Comparison of ENCODE assay signal across 22 cellular contexts in genomic region chr19:33413426-33413725, GRCh38. TPM values are rescaled to one million over a fixed set of nuclear protein-coding genes. Genes with fewer than 3 reads are reported as not detected.
DNase-seq lines count a peak whose midpoint lies in the region; ATAC-seq, FAIRE-seq and TF ChIP-seq lines count a peak whose summit lies in the region.
"Had no signal": no experiment of that assay in that cellular context is flagged by ENCODE, and none has a peak within 500 bp of the region (broad histone marks: within the 10 kb centered on the region; RNA-seq: fewer than 3 reads in every experiment).

No MANE protein-coding gene starts in this region.

- H3K27me3 ChIP-seq in right atrium auricular region (no peaks in the 10 kb centered on the region), H1 (replicated peaks in 1 of 4; ENCODE audit: control insufficient read depth in 3 of 4, extremely low read depth in 1 of 4, insufficient read depth in 3 of 4, low read length in 3 of 4) (no peaks in the 10 kb centered on the region; a peak in 1 of 7 replicates), neuronal stem cell (ENCODE audit: control insufficient read depth in 3 of 3, insufficient read depth in 3 of 3, low read depth in 1 of 3, low read length in 3 of 3) (no peaks in the 10 kb centered on the region), H7 (ENCODE audit: control insufficient read depth, insufficient read depth, low read length) (no peaks in the 10 kb centered on the region)
- H3K27me3 ChIP-seq: BLaER1 treated with 17β-estradiol and CSF1 and Interleukin-3, amounts not matched to agents 10 nM and 100 nM had no signal

- TF ChIP-seq EP300 in H1 (IDR thresholded peaks at IDR 0.05; ENCODE audit: borderline replicate concordance in 1 of 2, low read depth in 2 of 2, low read length in 2 of 2) = no peak

- H3K18ac ChIP-seq in H1 (ENCODE audit: extremely low read depth, low read length) (no peak overlapping the region), neuronal stem cell (ENCODE audit: low read length) (peak overlapping the region; percentile 28)

- ATAC-seq in Right ventricle myocardium inferior (no peak), left cardiac atrium (no peak)
- ATAC-seq: A549; CD8-positive, alpha-beta T cell had no signal

- H3K27ac ChIP-seq in right atrium auricular region (no peak overlapping the region), H1 (ENCODE audit: low read depth, low read length) (no peak overlapping the region), neuronal stem cell (replicated peaks; ENCODE audit: low read length) (no peak overlapping the region)
- H3K27ac ChIP-seq: 22Rv1; A549; BLaER1 treated with 17β-estradiol and CSF1 and Interleukin-3, amounts not matched to agents 10 nM and 100 nM; C4-2B had no signal

- no peak overlapping the region for H2BK20ac ChIP-seq in H1 (ENCODE audit: low read length)

- H3K14ac ChIP-seq in H1 (ENCODE audit: insufficient read length) (no peak overlapping the region), neuronal stem cell (ENCODE audit: low read length) (peak overlapping the region; percentile 89)

- peaks cover 0 to 5% of the 10 kb centered on the region in 2 donors for H3K4me1 ChIP-seq in right atrium auricular region
- H3K4me1 ChIP-seq in H1 (replicated peaks in 1 of 4; ENCODE audit: control insufficient read depth in 3 of 4, insufficient read depth in 4 of 4, low read length in 3 of 4) = peaks cover 0 to 4% (median 0%) of the 10 kb centered on the region in 4 experiments; a peak in 2 of 7 replicates
- no peaks in the 10 kb centered on the region for H3K4me1 ChIP-seq in neuronal stem cell (ENCODE audit: control insufficient read depth in 2 of 2, insufficient read depth in 1 of 2, low read depth in 1 of 2, low read length in 2 of 2)
- H3K4me1 ChIP-seq: A549 had no signal

- TF ChIP-seq POLR2A in H1 (IDR thresholded peaks at IDR 0.05; ENCODE audit: control extremely low read depth in 1 of 2, low read depth in 2 of 2, low read length in 2 of 2) = no peak

- H2BK120ac ChIP-seq in H1 (replicated peaks; ENCODE audit: low read depth, low read length) (no peak overlapping the region), neuronal stem cell (ENCODE audit: low read depth, low read length) (no peak overlapping the region)

- H2BK5ac ChIP-seq in H1 (ENCODE audit: low read depth, low read length) (no peak overlapping the region), neuronal stem cell (ENCODE audit: low read length) (no peak overlapping the region)

- POLR2A ChIA-PET in H1 (lab: Charles Lee; ENCODE audit: partially characterized antibody) = interaction anchor here (1.1 kb wide), 1 partner anchor 188 kb away, joined by 4 read pairs; the partner anchor contains the start of gene SLC7A10

- no peak overlapping the region for H2AFZ ChIP-seq in H1 (ENCODE audit: low read length)
- H2AFZ ChIP-seq in neuronal stem cell (ENCODE audit: low read length) = no peak overlapping the region

- WGBS in H1 (ENCODE audit: extremely low coverage in 1 of 2, insufficient coverage in 1 of 2, insufficient read length in 1 of 2, insufficient replicate concordance in 2 of 2, low coverage in 1 of 2, low lambda C conversion rate in 2 of 2, missing lambda C conversion rate in 1 of 2), 2 experiments = 90% methylated on average over 13 of the region's 13 CpGs; no CpG with 5 or more reads in 1 of the 2 experiments
- no CpG with 5 or more reads among the region's 13 CpGs for WGBS in neuronal stem cell (ENCODE audit: extremely low coverage in 2 of 2, insufficient read length in 2 of 2, insufficient replicate concordance in 1 of 2), 2 donors

- H4K5ac ChIP-seq in H1 (ENCODE audit: insufficient read length, low read depth, low read length) = no peak overlapping the region

- peak; percentile 9 for DNase-seq in Right ventricle myocardium inferior (ENCODE audit: missing footprints)
- no peak for DNase-seq in right atrium auricular region (ENCODE audit: low spot score)
- peak; percentile 16 for DNase-seq in left cardiac atrium
- no peak for DNase-seq in cardiac septum (ENCODE audit: low spot score)
- no peak for DNase-seq in H1 (ENCODE audit: low read depth in 1 of 2, low spot score in 2 of 2)
- DNase-seq in neuronal stem cell (ENCODE audit: low spot score) = no peak
- no peak for DNase-seq in H7
- no peak for DNase-seq in activated naive CD4-positive, alpha-beta T cell (lab: John Stamatoyannopoulos, UW)
- DNase-seq: AML-193; Caco-2; Calu3; CD4-positive, alpha-beta T cell; CD8-positive, alpha-beta T cell; DMS79 treated with DMSO at 0.1 percent for 48 hours; GF-D8 had no signal

- H3K4me2 ChIP-seq in H1 (ENCODE audit: insufficient read depth in 1 of 2, low read depth in 2 of 2, low read length in 2 of 2) (no peak overlapping the region), neuronal stem cell (ENCODE audit: insufficient read depth, low read length, poor library complexity, severe bottlenecking) (no peak overlapping the region)
- H3K4me2 ChIP-seq: A549 had no signal

- intact Hi-C loops in Right ventricle myocardium inferior (cut with DNase I) = no loop called here
- intact Hi-C loops in left cardiac atrium (cut with DNase I) = no loop called here
- intact Hi-C loops in cardiac septum (cut with DNase I) = no loop called here

- no peaks in the 10 kb centered on the region for H3K9me3 ChIP-seq in right atrium auricular region
- no peaks in the 10 kb centered on the region for H3K9me3 ChIP-seq in H1 (ENCODE audit: insufficient read depth in 2 of 2, low read depth in 1 of 2, low read length in 1 of 2)
- H3K9me3 ChIP-seq in neuronal stem cell (replicated peaks in 1 of 2; ENCODE audit: control insufficient read depth in 2 of 2, insufficient read depth in 1 of 2, low read depth in 1 of 2, low read length in 2 of 2) = no peaks in the 10 kb centered on the region
- H3K9me3 ChIP-seq: A549; BLaER1 treated with 17β-estradiol and CSF1 and Interleukin-3, amounts not matched to agents 10 nM and 100 nM; Caco-2 had no signal

- no peaks in the 10 kb centered on the region for H3K23me2 ChIP-seq in H1 (ENCODE audit: low read depth, low read length)

- H2BK12ac ChIP-seq in H1 (ENCODE audit: low read depth, low read length) (no peak overlapping the region), neuronal stem cell (ENCODE audit: low read length) (no peak overlapping the region)

- no peak overlapping the region for H3K56ac ChIP-seq in H1 (replicated peaks; ENCODE audit: insufficient read length, low read depth, low read length)

- H2BK15ac ChIP-seq in H1 (ENCODE audit: low read length) (no peak overlapping the region), neuronal stem cell (ENCODE audit: low read length) (no peak overlapping the region)

- H3K9ac ChIP-seq in H1 (replicated peaks in 1 of 4; ENCODE audit: extremely low read depth in 1 of 4, low read depth in 3 of 4, low read length in 3 of 4) = no peak overlapping the region
- H3K9ac ChIP-seq in neuronal stem cell (ENCODE audit: low read depth, low read length, poor library complexity) = peak overlapping the region; percentile 70

- H3K79me2 ChIP-seq in H1 (ENCODE audit: control insufficient read depth in 1 of 2, insufficient read depth in 2 of 2, low read length in 2 of 2) = no peaks in the 10 kb centered on the region

- H3K79me1 ChIP-seq in H1 (ENCODE audit: low read depth, low read length) (0 out of 2 replicates have a peak, but pooled peaks cover 3% of the 10 kb centered on the region), neuronal stem cell (ENCODE audit: low read depth, low read length) (peaks cover 6% of the 10 kb centered on the region)

- CTCF ChIA-PET in H1 (lab: Charles Lee; ENCODE audit: partially characterized antibody) = interaction anchor here (0.5 to 24.5 kb wide), 14 partner anchors 11 to 378 kb away, joined by 3 to 426 read pairs (median 3); no protein-coding TSS in a partner anchor

- no peak for TF ChIP-seq RAD21 in H1 (IDR thresholded peaks at IDR 0.05 in 1 of 2, conservative IDR thresholded peaks at IDR 0.05 in 1 of 2; ENCODE audit: low read depth in 2 of 2, low read length in 2 of 2)

- peaks cover 6 to 16% of the 10 kb centered on the region in 2 experiments for H4K20me1 ChIP-seq in H1 (replicated peaks in 1 of 2; ENCODE audit: control insufficient read depth in 1 of 2, insufficient read depth in 2 of 2, low read length in 2 of 2)

- no peak for FAIRE-seq in H1 (lab: Jason Lieb, UNC)
- FAIRE-seq: A549, D721Med, G401.6, GM12891 had no signal

- H2AK5ac ChIP-seq in H1 (ENCODE audit: low read depth, low read length) (no peak overlapping the region), neuronal stem cell (ENCODE audit: low read depth, low read length) (peak overlapping the region; percentile 84)

- H3K36me3 ChIP-seq in right atrium auricular region = no peaks in the 10 kb centered on the region
- H3K36me3 ChIP-seq in H1 (ENCODE audit: control insufficient read depth in 2 of 4, insufficient read depth in 4 of 4, low read length in 3 of 4) = no peaks in the 10 kb centered on the region
- H3K36me3 ChIP-seq in neuronal stem cell (replicated peaks in 1 of 2; ENCODE audit: control insufficient read depth in 2 of 2, insufficient read depth in 2 of 2, low read length in 2 of 2) = no peaks in the 10 kb centered on the region
- no peaks in the 10 kb centered on the region for H3K36me3 ChIP-seq in H7 (replicated peaks; ENCODE audit: control insufficient read depth, insufficient read depth, low read length)

- H4K8ac ChIP-seq in H1 (ENCODE audit: extremely low read depth, insufficient read depth, low read length) = peak overlapping the region; percentile 66
- no peak overlapping the region for H4K8ac ChIP-seq in neuronal stem cell (ENCODE audit: low read depth, low read length)

- H3K23ac ChIP-seq in H1 (ENCODE audit: insufficient read length) (no peak overlapping the region), neuronal stem cell (ENCODE audit: low read depth, low read length, poor library complexity) (peak overlapping the region; percentile 85)

- no peak overlapping the region for H3K4ac ChIP-seq in H1 (replicated peaks; ENCODE audit: insufficient read length, low read depth, low read length)
- H3K4ac ChIP-seq in neuronal stem cell (ENCODE audit: low read length) = no peak overlapping the region

- no peak overlapping the region for H3K4me3 ChIP-seq in right atrium auricular region
- no peak overlapping the region for H3K4me3 ChIP-seq in H1 (ENCODE audit: extremely low read depth in 1 of 4, insufficient read depth in 2 of 4, low read depth in 3 of 4, low read length in 4 of 4)
- H3K4me3 ChIP-seq in neuronal stem cell (ENCODE audit: low read length in 2 of 2) = no peak overlapping the region
- H3K4me3 ChIP-seq in H7 (ENCODE audit: insufficient read depth, low read depth, low read length) = no peak overlapping the region
- H3K4me3 ChIP-seq: A549; BLaER1 treated with 17β-estradiol and CSF1 and Interleukin-3, amounts not matched to agents 10 nM and 100 nM had no signal

- H4K91ac ChIP-seq in H1 (replicated peaks; ENCODE audit: insufficient read length, low read length) = no peak overlapping the region
- no peak overlapping the region for H4K91ac ChIP-seq in neuronal stem cell (ENCODE audit: low read depth, low read length, poor library complexity)

- TF ChIP-seq CTCF in right atrium auricular region (IDR thresholded peaks at IDR 0.05) (no peak), H1 (IDR thresholded peaks at IDR 0.05; ENCODE audit: control extremely low read depth in 1 of 3, insufficient read depth in 1 of 3, low read depth in 1 of 3, low read length in 3 of 3) (no peak)

RNA-seq across cellular contexts. Expression of gene CEBPG, which starts 39.9 kb away (rescaled TPM):
- total RNA-seq in Right ventricle myocardium inferior (17.5 TPM), right atrium auricular region (10 to 100 TPM; 12.9 to 15.2 TPM), left cardiac atrium (10 to 100 TPM; 16.6 to 21.0 TPM), cardiac septum (17.3 TPM)
- total RNA-seq in H1 (2021; fragmentation: NEBNext Ultra II Directional; extraction: Animal tissue kit (Norgen Biotek cat#: 25700)) = 32.7 and 35.4 TPM in 2 replicates
- polyA plus RNA-seq in H1 (2011; rRNA removed) = 10.9 and 12.3 TPM in 2 replicates
- polyA plus RNA-seq in H1 (2011; cell fraction: cytosol; rRNA removed) = 20.1 TPM
- polyA plus RNA-seq in H1 (2011; cell fraction: nucleus; rRNA removed) = 12.8 TPM
- polyA plus RNA-seq in H1 (2012, experiment 1 of 2) = 18.6 to 27.0 TPM (median 20.1 TPM) in 4 replicates
- polyA plus RNA-seq in H1 (2012, experiment 2 of 2) = 2.7 TPM
- 16.3 TPM for polyA plus RNA-seq in H1 (2013, experiment 1 of 2)
- 16.9 TPM for polyA plus RNA-seq in H1 (2013, experiment 2 of 2)
- 23.8 and 26.8 TPM in 2 replicates for polyA minus RNA-seq in H1 (2011; rRNA and poly(A)+ RNA removed)
- 13.9 TPM for polyA minus RNA-seq in H1 (2011; cell fraction: cytosol; rRNA and poly(A)+ RNA removed)
- polyA minus RNA-seq in H1 (2011; cell fraction: nucleus; rRNA and poly(A)+ RNA removed) = 33.7 TPM
- polyA plus RNA-seq in neuronal stem cell (2013, experiment 1 of 2) = 23.4 TPM
- 23.1 TPM for polyA plus RNA-seq in neuronal stem cell (2013, experiment 2 of 2)
- 25.8 and 29.4 TPM in 2 replicates for total RNA-seq in H7 (2014; rRNA removed; shearing (Covaris generic))

Comparison
In these comparisons a context has a peak if more than half of its experiments do, and no peak if none do; other contexts are left out.
1. DNase-seq: peak in Right ventricle myocardium inferior (single experiment) and left cardiac atrium (single experiment); none in right atrium auricular region (single experiment), cardiac septum (single experiment), H1 (0 of 2), neuronal stem cell (single experiment), H7 (single experiment) and activated naive CD4-positive, alpha-beta T cell (0 of 4).